1 cellular context compared by ENCODE assay signal in genomic region chr20:64082821-64083379, GRCh38.
A peak's percentile ranks its signal among the peaks of the same experiment; 100 is the strongest.
TF ChIP-seq lines count a peak whose summit lies in the region.

No MANE protein-coding gene starts in this region.

TF ChIP-seq in HepG2, 621 proteins besides CTCF, POLR2A, EP300 and RAD21 (continued from another document):
- TF ChIP-seq HOMEZ (CRISPR knock-in tag; IDR thresholded peaks at IDR 0.05; ENCODE audit: low read depth) (no peak), HNRNPLL (IDR thresholded peaks at IDR 0.05; ENCODE audit: low read depth, low read length, poor library complexity, severe bottlenecking) (no peak), SMYD3 (CRISPR knock-in tag; IDR thresholded peaks at IDR 0.05) (no peak), CHCHD3 (CRISPR knock-in tag; IDR thresholded peaks at IDR 0.05) (no peak), MYNN (CRISPR knock-in tag; IDR thresholded peaks at IDR 0.05; ENCODE audit: low read depth) (no peak), ZNF772 (CRISPR knock-in tag; IDR thresholded peaks at IDR 0.05) (0 out of 2 replicates have a peak, but pooled peaks have one; percentile 18), ZBTB7A (CRISPR knock-in tag; IDR thresholded peaks at IDR 0.05) (no peak; the same call in 1 of the 2 replicates), ZNF713 (CRISPR knock-in tag; IDR thresholded peaks at IDR 0.05) (no peak), KLF16 (CRISPR knock-in tag; IDR thresholded peaks at IDR 0.05) (no peak), ZNF296 (CRISPR knock-in tag; conservative IDR thresholded peaks at IDR 0.05) (no peak), RBM22 (optimal IDR thresholded peaks at IDR 0.05; ENCODE audit: low read length) (no peak), ASH2L (IDR thresholded peaks at IDR 0.05; ENCODE audit: insufficient read length, low read depth, low read length) (no peak), ZNF572 (CRISPR knock-in tag; IDR thresholded peaks at IDR 0.05) (peak; percentile 19; the same call in 1 of the 2 replicates), SRSF9 (IDR thresholded peaks at IDR 0.05; ENCODE audit: borderline replicate concordance, insufficient read depth, low read depth, low read length, poor library complexity, severe bottlenecking) (no peak), PRMT3 (CRISPR knock-in tag; IDR thresholded peaks at IDR 0.05; ENCODE audit: borderline replicate concordance, low read depth) (no peak), GLI4 (CRISPR knock-in tag; IDR thresholded peaks at IDR 0.05; ENCODE audit: borderline replicate concordance) (no peak), ZNF609 (CRISPR knock-in tag; IDR thresholded peaks at IDR 0.05; ENCODE audit: borderline replicate concordance) (no peak), ZBTB40 (IDR thresholded peaks at IDR 0.05) (no peak), ZBTB40 (CRISPR knock-in tag; IDR thresholded peaks at IDR 0.05) (no peak), ETV6 (CRISPR knock-in tag; conservative IDR thresholded peaks at IDR 0.05) (no peak), ZFYVE20 (CRISPR knock-in tag; IDR thresholded peaks at IDR 0.05; ENCODE audit: borderline replicate concordance, low read depth) (no peak), ZSCAN9 (CRISPR knock-in tag; IDR thresholded peaks at IDR 0.05; ENCODE audit: borderline replicate concordance) (no peak), SKI (IDR thresholded peaks at IDR 0.05; ENCODE audit: partially characterized antibody) (no peak)
